In the genomic region with DNA sequence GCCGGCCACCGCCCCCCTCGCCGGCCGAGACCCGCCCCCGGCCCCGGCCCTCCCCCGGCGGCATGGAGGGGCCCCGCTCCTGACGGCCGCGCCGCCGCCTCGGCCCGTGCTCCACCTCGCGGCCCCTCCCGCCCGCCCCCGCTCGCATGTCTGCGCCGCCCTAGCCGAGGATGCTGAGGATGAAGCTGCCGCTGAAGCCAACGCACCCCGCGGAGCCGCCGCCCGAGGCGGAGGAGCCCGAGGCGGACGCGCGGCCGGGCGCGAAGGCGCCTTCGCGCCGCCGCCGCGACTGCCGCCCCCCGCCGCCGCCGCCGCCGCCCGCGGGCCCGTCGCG, we compare ENCODE assay signal across 8 cellular contexts. TPM values are rescaled to one million over a fixed set of nuclear protein-coding genes. Genes with fewer than 3 reads are reported as not detected.
DNase-seq lines count a peak whose midpoint lies in the region; ATAC-seq, FAIRE-seq and TF ChIP-seq lines count a peak whose summit lies in the region.

No MANE protein-coding gene starts in this region.

- DNase-seq in AG09309 (ENCODE audit: low read depth) (no peak), HL-60 (ENCODE audit: low read depth in 1 of 2, low spot score in 1 of 2) (no peak), coronary artery (ENCODE audit: low spot score) (no peak), neural progenitor cell (ENCODE audit: low spot score) (no peak), GM12892 (ENCODE audit: insufficient read length) (no peak), medulla oblongata (ENCODE audit: extremely low spot score) (no peak)
- no peak for DNase-seq in central memory CD4-positive, alpha-beta T cell

- FAIRE-seq in GM12892 (lab: Jason Lieb, UNC) = no peak

- no peaks in the 10 kb centered on the region for H3K9me3 Mint-ChIP-seq in neural progenitor cell

- H3K4me1 ChIP-seq in neural progenitor cell = peaks cover 23% of the 10 kb centered on the region

- no peak for ATAC-seq in GM19035 (IDR thresholded peaks at IDR 0.05; ENCODE audit: unreplicated experiment)

- H3K4me2 ChIP-seq in neural progenitor cell = peak overlapping the region; percentile 88

- H3K4me1 Mint-ChIP-seq in neural progenitor cell = peaks cover 24% of the 10 kb centered on the region

- H3K27ac ChIP-seq in HL-60 (replicated peaks) (no peak overlapping the region), coronary artery (peak overlapping the region; percentile 99 to 100), neural progenitor cell (peak overlapping the region; percentile 91)

- H3K36me3 ChIP-seq in neural progenitor cell = no peaks in the 10 kb centered on the region

- no peak for TF ChIP-seq CTCF in AG09309 (IDR thresholded peaks at IDR 0.05; ENCODE audit: control insufficient read depth, insufficient read depth, low read depth, low read length, missing control alignments)
- TF ChIP-seq CTCF in HL-60 (IDR thresholded peaks at IDR 0.05; ENCODE audit: insufficient read depth, low read length) = no peak
- TF ChIP-seq CTCF in coronary artery (IDR thresholded peaks at IDR 0.05) = no peak
- TF ChIP-seq CTCF in neural progenitor cell (IDR thresholded peaks at IDR 0.05) = no peak

- H3K27ac Mint-ChIP-seq in neural progenitor cell = no peak overlapping the region

- H4K20me1 ChIP-seq in neural progenitor cell (ENCODE audit: low read depth) = peaks cover 26% of the 10 kb centered on the region

- peaks cover 28% of the 10 kb centered on the region for H3F3A ChIP-seq in neural progenitor cell (ENCODE audit: low read depth)

- H3K4me3 ChIP-seq in AG09309 (ENCODE audit: control insufficient read depth, low read depth, low read length) (peak overlapping the region; percentile 84), HL-60 (replicated peaks; ENCODE audit: insufficient read depth, low read length) (peak overlapping the region; percentile 94), coronary artery (peak overlapping the region; percentile 98), neural progenitor cell (peak overlapping the region; percentile 88)

- no peaks in the 10 kb centered on the region for H3K9me3 ChIP-seq in neural progenitor cell (ENCODE audit: low read depth)

- H3K27me3 ChIP-seq in HL-60 (ENCODE audit: insufficient read depth, poor library complexity, severe bottlenecking) = no peaks in the 10 kb centered on the region
- peaks cover 47% of the 10 kb centered on the region for H3K27me3 ChIP-seq in neural progenitor cell

- peaks cover 32% of the 10 kb centered on the region for H3K79me2 ChIP-seq in neural progenitor cell (ENCODE audit: low read depth)

- H3K4me3 Mint-ChIP-seq in neural progenitor cell = no peak overlapping the region

- H3K36me3 Mint-ChIP-seq in neural progenitor cell = no peaks in the 10 kb centered on the region

- no peak overlapping the region for H3K9ac ChIP-seq in neural progenitor cell

- no peak overlapping the region for H2AFZ ChIP-seq in neural progenitor cell (replicated peaks)

- H3K27me3 Mint-ChIP-seq in neural progenitor cell (ENCODE audit: insufficient read depth, low read depth) = peaks cover 16% of the 10 kb centered on the region

- no peak for TF ChIP-seq POLR2A in GM12892 (IDR thresholded peaks at IDR 0.05; ENCODE audit: low read depth, low read length)

RNA-seq across cellular contexts. Expression of gene ZCCHC2, which starts 0.4 kb away (rescaled TPM):
- 5.5 and 8.9 TPM in 2 replicates for total RNA-seq in neural progenitor cell (ENCODE audit: low replicate concordance)
- 10.5 TPM for polyA plus RNA-seq in GM12892 (2012; ENCODE audit: missing spikeins)
